ENCODE assay signal across 30 cellular contexts in genomic region chr17:28997811-28998210, GRCh38. TPM values are rescaled to one million over a fixed set of nuclear protein-coding genes. Genes with fewer than 3 reads are reported as not detected.
DNase-seq lines count a peak whose midpoint lies in the region; ATAC-seq and TF ChIP-seq lines count a peak whose summit lies in the region.
"Had no signal": no experiment of that assay in that cellular context is flagged by ENCODE, and none has a peak within 500 bp of the region (broad histone marks: within the 10 kb centered on the region; RNA-seq: fewer than 3 reads in every experiment).

No MANE protein-coding gene starts in this region.

- DNase-seq in NCI-H524 (lab: John Stamatoyannopoulos, UW) (peak; percentile 57 to 75), NCI-H524 treated with DMSO at 0.1 percent for 48 hours (lab: John Stamatoyannopoulos, UW) (no peak), NCI-H2029 (lab: John Stamatoyannopoulos, UW) (peak; percentile 84), NCI-H446 treated with DMSO at 0.1 percent for 48 hours (lab: John Stamatoyannopoulos, UW) (peak; percentile 9), lower leg skin (ENCODE audit: low spot score in 2 of 2) (no peak)
- no peak for DNase-seq in activated effector memory CD4-positive, alpha-beta T cell treated with anti-CD3 and anti-CD28 coated beads, Interleukin-2, amount 50 U/mL, for 16 hours
- no peak for DNase-seq in activated T-helper 1 cell treated with anti-CD3 and anti-CD28 coated beads, Interleukin-12 subunit alpha, Interleukin-12 subunit beta, Interleukin-2, Interleukin-4 antibody, amounts not matched to agents 30 ng/mL and 10 ng/mL and 1 ng/mL, durations not matched to agents 14 hours and 24 hours and 36 hours (ENCODE audit: low spot score)
- DNase-seq: ACHN; activated CD4-positive, alpha-beta T cell treated with anti-CD3 and anti-CD28 coated beads for 4 hours; activated naive CD4-positive, alpha-beta T cell treated with Interleukin-2 at 50 U/mL for 16 hours; activated T-cell treated with anti-CD3 and anti-CD28 coated beads, Interleukin-2, amount 50 U/mL, for 24 hours; Calu3; effector CD8-positive, alpha-beta T cell; erythroblast; GOT3; KBM-7; left cardiac atrium; MG63; RPMI8226; SK-N-SH; T-helper 2 cell had no signal

- no peak for TF ChIP-seq CTCF in lower leg skin (IDR thresholded peaks at IDR 0.05)

- 95 to 97% methylated on average over 1 of the region's 1 CpG for WGBS in lower leg skin, 2 donors

- H3K4me3 ChIP-seq in lower leg skin (ENCODE audit: low read depth, poor library complexity, severe bottlenecking): no peak overlapping the region
- H3K4me3 ChIP-seq: heart left ventricle, MG63, neural progenitor cell, vagina had no signal

- no peaks in the 10 kb centered on the region for H3K4me1 Mint-ChIP-seq in activated T-helper 1 cell treated with anti-CD3 and anti-CD28 coated beads, Interleukin-12 subunit alpha, Interleukin-12 subunit beta, Interleukin-2, Interleukin-4 antibody, amounts not matched to agents 30 ng/mL and 10 ng/mL and 1 ng/mL, durations not matched to agents 14 hours and 24 hours and 36 hours (ENCODE audit: low read depth)

- peaks cover 15% of the 10 kb centered on the region for H3K27me3 Mint-ChIP-seq in activated T-helper 1 cell treated with anti-CD3 and anti-CD28 coated beads, Interleukin-12 subunit alpha, Interleukin-12 subunit beta, Interleukin-2, Interleukin-4 antibody, amounts not matched to agents 30 ng/mL and 10 ng/mL and 1 ng/mL, durations not matched to agents 14 hours and 24 hours and 36 hours (ENCODE audit: insufficient read depth)

- intact Hi-C loops in lower leg skin (cut with DNase I; ENCODE audit: low total_unique reads): no loop called here
- intact Hi-C loops in activated T-helper 1 cell treated with anti-CD3 and anti-CD28 coated beads, Interleukin-12 subunit alpha, Interleukin-12 subunit beta, Interleukin-2, Interleukin-4 antibody, amounts not matched to agents 30 ng/mL and 10 ng/mL and 1 ng/mL, durations not matched to agents 14 hours and 24 hours and 36 hours (cut with micrococcal nuclease): no loop called here

- no peak overlapping the region for H3K27ac Mint-ChIP-seq in activated T-helper 1 cell treated with anti-CD3 and anti-CD28 coated beads, Interleukin-12 subunit alpha, Interleukin-12 subunit beta, Interleukin-2, Interleukin-4 antibody, amounts not matched to agents 30 ng/mL and 10 ng/mL and 1 ng/mL, durations not matched to agents 14 hours and 24 hours and 36 hours
- H3K27ac Mint-ChIP-seq: activated T-cell treated with anti-CD3 and anti-CD28 coated beads, Interleukin-2, amount 50 U/mL, for 24 hours; stimulated activated naive CD8-positive, alpha-beta T cell treated with anti-CD3 and anti-CD28 coated beads, Interleukin-15, Interleukin-2, amounts not matched to agents 100 ng/mL and 50 ng/mL, for 24 hours had no signal

- no peaks in the 10 kb centered on the region for H3K36me3 Mint-ChIP-seq in activated T-helper 1 cell treated with anti-CD3 and anti-CD28 coated beads, Interleukin-12 subunit alpha, Interleukin-12 subunit beta, Interleukin-2, Interleukin-4 antibody, amounts not matched to agents 30 ng/mL and 10 ng/mL and 1 ng/mL, durations not matched to agents 14 hours and 24 hours and 36 hours (ENCODE audit: low read depth)
- H3K36me3 Mint-ChIP-seq: neural progenitor cell had no signal

- no peak for ATAC-seq in GM18909 (IDR thresholded peaks at IDR 0.05; ENCODE audit: poor library complexity, unreplicated experiment)
- ATAC-seq: heart left ventricle, left cardiac atrium, sciatic nerve had no signal

- no peaks in the 10 kb centered on the region for H3K9me3 Mint-ChIP-seq in activated T-helper 1 cell treated with anti-CD3 and anti-CD28 coated beads, Interleukin-12 subunit alpha, Interleukin-12 subunit beta, Interleukin-2, Interleukin-4 antibody, amounts not matched to agents 30 ng/mL and 10 ng/mL and 1 ng/mL, durations not matched to agents 14 hours and 24 hours and 36 hours
- H3K9me3 Mint-ChIP-seq: activated T-cell treated with anti-CD3 and anti-CD28 coated beads, Interleukin-2, amount 50 U/mL, for 24 hours; stimulated activated naive CD8-positive, alpha-beta T cell treated with anti-CD3 and anti-CD28 coated beads, Interleukin-15, Interleukin-2, amounts not matched to agents 100 ng/mL and 50 ng/mL, for 24 hours had no signal

- no peak for TF ChIP-seq POLR2A in lower leg skin (IDR thresholded peaks at IDR 0.05)

- no peak overlapping the region for H3K4me3 Mint-ChIP-seq in activated T-helper 1 cell treated with anti-CD3 and anti-CD28 coated beads, Interleukin-12 subunit alpha, Interleukin-12 subunit beta, Interleukin-2, Interleukin-4 antibody, amounts not matched to agents 30 ng/mL and 10 ng/mL and 1 ng/mL, durations not matched to agents 14 hours and 24 hours and 36 hours
- H3K4me3 Mint-ChIP-seq: activated T-cell treated with anti-CD3 and anti-CD28 coated beads, Interleukin-2, amount 50 U/mL, for 24 hours; neural progenitor cell; stimulated activated naive CD8-positive, alpha-beta T cell treated with anti-CD3 and anti-CD28 coated beads, Interleukin-15, Interleukin-2, amounts not matched to agents 100 ng/mL and 50 ng/mL, for 24 hours had no signal

RNA-seq across cellular contexts. Expression of gene SEZ6, which starts 8.0 kb away (rescaled TPM):
- total RNA-seq in lower leg skin: not detected
- total RNA-seq in activated T-helper 1 cell treated with anti-CD3 and anti-CD28 coated beads, Interleukin-12 subunit alpha, Interleukin-12 subunit beta, Interleukin-2, Interleukin-4 antibody, amounts not matched to agents 30 ng/mL and 10 ng/mL and 1 ng/mL, durations not matched to agents 14 hours and 24 hours and 36 hours: not detected in 2 replicates
- total RNA-seq: activated CD8-positive, alpha-beta memory T cell treated with anti-CD3 and anti-CD28 coated beads for 36 hours; Calu3; fibroblast of villous mesenchyme; HT1080; sciatic nerve; vagina had no signal

RNA-seq across cellular contexts. Expression of gene PIPOX, which starts 45.1 kb away (rescaled TPM):
- total RNA-seq in lower leg skin: 1 to 10 TPM in 3 of 4 donors, under 1 TPM in 1; 0.80 to 2.5 (median 1.5) TPM
- total RNA-seq in activated T-helper 1 cell treated with anti-CD3 and anti-CD28 coated beads, Interleukin-12 subunit alpha, Interleukin-12 subunit beta, Interleukin-2, Interleukin-4 antibody, amounts not matched to agents 30 ng/mL and 10 ng/mL and 1 ng/mL, durations not matched to agents 14 hours and 24 hours and 36 hours: 1.8 and 2.1 TPM in 2 replicates

RNA-seq across cellular contexts. Expression of gene PHF12, which starts 46.5 kb away (rescaled TPM):
- 10 to 100 TPM; 24.4 to 52.9 (median 42.7) TPM for total RNA-seq in lower leg skin
- total RNA-seq in activated T-helper 1 cell treated with anti-CD3 and anti-CD28 coated beads, Interleukin-12 subunit alpha, Interleukin-12 subunit beta, Interleukin-2, Interleukin-4 antibody, amounts not matched to agents 30 ng/mL and 10 ng/mL and 1 ng/mL, durations not matched to agents 14 hours and 24 hours and 36 hours: 58.4 and 64.9 TPM in 2 replicates

Comparison
In these comparisons a context has a peak if more than half of its experiments do, and no peak if none do; other contexts are left out.
1. DNase-seq: peak in NCI-H524 (2 of 2), NCI-H2029 (single experiment) and NCI-H446 treated with DMSO at 0.1 percent for 48 hours (single experiment); none in NCI-H524 treated with DMSO at 0.1 percent for 48 hours (single experiment), activated effector memory CD4-positive, alpha-beta T cell treated with anti-CD3 and anti-CD28 coated beads, Interleukin-2, amount 50 U/mL, for 16 hours (single experiment), lower leg skin (0 of 2) and activated T-helper 1 cell treated with anti-CD3 and anti-CD28 coated beads, Interleukin-12 subunit alpha, Interleukin-12 subunit beta, Interleukin-2, Interleukin-4 antibody, amounts not matched to agents 30 ng/mL and 10 ng/mL and 1 ng/mL, durations not matched to agents 14 hours and 24 hours and 36 hours (single experiment).